Comparison of ENCODE assay signal across 38 cellular contexts in the genomic region with DNA sequence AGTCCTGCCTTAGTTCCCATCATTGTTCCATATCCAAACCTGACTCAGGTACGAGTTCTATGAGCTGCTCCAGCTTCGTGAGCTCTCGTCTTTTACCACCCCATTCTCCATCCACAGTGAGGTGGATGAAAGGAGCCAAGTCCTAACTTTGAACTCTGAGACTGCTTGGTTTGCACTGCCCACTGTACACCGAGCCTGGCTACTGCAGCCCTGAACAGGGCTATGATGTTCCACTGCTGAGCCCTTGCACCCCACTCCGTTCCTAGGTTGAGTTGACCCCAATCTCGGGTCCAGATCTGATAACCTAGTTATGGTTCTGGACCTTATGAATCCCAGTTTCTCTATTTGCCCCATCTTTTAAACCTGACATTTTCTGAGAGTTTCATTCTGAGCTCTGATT. TPM values are rescaled to one million over a fixed set of nuclear protein-coding genes. Genes with fewer than 3 reads are reported as not detected.
"Had no signal": no experiment of that assay in that cellular context is flagged by ENCODE, and none has a peak within 500 bp of the region (broad histone marks: within the 10 kb centered on the region; RNA-seq: fewer than 3 reads in every experiment).

No MANE protein-coding gene starts in this region.

- DNase-seq: Kasumi-1, KG1, MG63, NCI-H1048, NCI-H1092 treated with DMSO at 0.1 percent for 48 hours, NCI-H1105 treated with DMSO at 0.1 percent for 48 hours, NCI-H1417, NCI-H1436, NCI-H146, NCI-H1694, NCI-H187, NCI-H1930, NCI-H2029 treated with DMSO at 0.1 percent for 48 hours, NCI-H2081 treated with DMSO at 0.1 percent for 48 hours, NCI-H2107, NCI-H2171, NCI-H226, NCI-H446 treated with DMSO at 0.1 percent for 48 hours, NCI-H510A, NCI-H524, NCI-H526, NCI-H69, NCI-H748 treated with DMSO at 0.1 percent for 48 hours, NCI-H82, PC-9, SHP77, SIG-M5, SJCRH30 had no signal

- H2AFZ ChIP-seq: PC-9 had no signal

- FAIRE-seq: RCC 7860 had no signal

- ATAC-seq: Panc1, Right ventricle myocardium inferior, SK-N-SH treated with all-trans-retinoic acid at 6 μM for 48 hours had no signal

- H3K4me2 ChIP-seq: PC-9 had no signal

- H3K4me3 ChIP-seq: MG63, PC-9, SJCRH30, SK-N-MC had no signal

- H3K27me3 ChIP-seq: MG63, SJCRH30 had no signal

- H3K9me3 ChIP-seq: MG63, SJCRH30 had no signal

- H3K4me1 ChIP-seq: SJCRH30 had no signal

- H3K27ac ChIP-seq: PC-9, RWPE1, SJCRH30, SK-N-MC had no signal

- H3K36me3 ChIP-seq: MG63, SJCRH30 had no signal

RNA-seq across cellular contexts. Expression of a gene that starts 5.3 kb away (rescaled TPM):
- total RNA-seq: M059J, OCI-LY7, PC-9, Right ventricle myocardium inferior, RPMI7951, SJCRH30, SK-MEL-5 had no signal
